Comparison of ENCODE assay signal across 18 cellular contexts in genomic region chr12:124597041-124597440, GRCh38. TPM values are rescaled to one million over a fixed set of nuclear protein-coding genes. Genes with fewer than 3 reads are reported as not detected.
DNase-seq lines count a peak whose midpoint lies in the region; TF ChIP-seq lines count a peak whose summit lies in the region.
"Had no signal": no experiment of that assay in that cellular context is flagged by ENCODE, and none has a peak within 500 bp of the region (broad histone marks: within the 10 kb centered on the region; RNA-seq: fewer than 3 reads in every experiment).

No MANE protein-coding gene starts in this region.

- H3K4me1 ChIP-seq in Karpas-422 (ENCODE audit: low read length) (peaks cover 24% of the 10 kb centered on the region), liver (ENCODE audit: control insufficient read depth in 4 of 4, insufficient read depth in 4 of 4, low read length in 3 of 4) (no peaks in the 10 kb centered on the region), PC-9 (replicated peaks; ENCODE audit: insufficient read depth) (peaks cover 27% of the 10 kb centered on the region)
- H3K4me1 ChIP-seq: BE2C had no signal

- no peaks in the 10 kb centered on the region for H4K20me1 ChIP-seq in Karpas-422 (ENCODE audit: insufficient read depth, low read depth, low read length)
- H4K20me1 ChIP-seq in PC-9 (ENCODE audit: insufficient read depth), result no peaks in the 10 kb centered on the region
- H4K20me1 ChIP-seq: BLaER1 had no signal

- POLR2A ChIA-PET in PC-9 (lab: Charles Lee; ENCODE audit: unreplicated experiment), result no interaction called here

- H3K9ac ChIP-seq in Karpas-422 (ENCODE audit: low read length) (no peak overlapping the region), liver (ENCODE audit: low read depth in 1 of 2, low read length in 2 of 2) (no peak overlapping the region)
- H3K9ac ChIP-seq: BLaER1 had no signal

- H3K9me2 ChIP-seq in Karpas-422 (replicated peaks; ENCODE audit: insufficient read depth, low read length) (no peaks in the 10 kb centered on the region), PC-9 (ENCODE audit: insufficient read depth) (no peaks in the 10 kb centered on the region)

- 44% methylated on average over 2 of the region's 2 CpGs for WGBS in liver

- no peak for TF ChIP-seq RAD21 in liver (IDR thresholded peaks at IDR 0.05)

- TF ChIP-seq CTCF in VCaP (conservative IDR thresholded peaks at IDR 0.05), result no peak
- no peak for TF ChIP-seq CTCF in liver (IDR thresholded peaks at IDR 0.05; ENCODE audit: low read depth, low read length, missing input control)
- TF ChIP-seq CTCF in PC-9 (conservative IDR thresholded peaks at IDR 0.05), result no peak

- DNase-seq in Karpas-422 (no peak), PC-9 (no peak), H7 (no peak), NCI-H1417 (lab: John Stamatoyannopoulos, UW) (no peak), NCI-H1048 (lab: John Stamatoyannopoulos, UW) (no peak)
- DNase-seq: 8988T; ACHN; BE2C; C1 segment of cervical spinal cord; Calu3; CD4-positive, alpha-beta T cell; CD8-positive, alpha-beta T cell; DMS79 treated with DMSO at 0.1 percent for 48 hours; GF-D8 had no signal

- H3K9me3 ChIP-seq in Karpas-422 (ENCODE audit: low read length), result no peaks in the 10 kb centered on the region
- H3K9me3 ChIP-seq in liver (ENCODE audit: control insufficient read depth in 4 of 4, low read length in 3 of 4), result no peaks in the 10 kb centered on the region
- H3K9me3 ChIP-seq in PC-9 (ENCODE audit: insufficient read depth, low read depth), result no peaks in the 10 kb centered on the region
- H3K9me3 ChIP-seq: BE2C, Caco-2 had no signal

- no peak overlapping the region for H3K4me3 ChIP-seq in Karpas-422 (ENCODE audit: low read length)
- H3K4me3 ChIP-seq in liver (ENCODE audit: low read depth in 1 of 3, low read length in 3 of 3), result no peak overlapping the region
- H3K4me3 ChIP-seq in PC-9, result no peak overlapping the region
- no peak overlapping the region for H3K4me3 ChIP-seq in H7 (ENCODE audit: insufficient read depth, low read depth, low read length)
- H3K4me3 ChIP-seq: BLaER1 had no signal

- H3K4me2 ChIP-seq in Karpas-422 (ENCODE audit: low read depth, low read length, poor library complexity, severe bottlenecking), result peak overlapping the region; percentile 52
- no peak overlapping the region for H3K4me2 ChIP-seq in PC-9
- H3K4me2 ChIP-seq: BLaER1 had no signal

- H3K79me2 ChIP-seq in Karpas-422 (ENCODE audit: low read length) (no peaks in the 10 kb centered on the region), PC-9 (ENCODE audit: low read depth) (no peaks in the 10 kb centered on the region)

- H3K27me3 ChIP-seq in Karpas-422 (ENCODE audit: low read length), result no peaks in the 10 kb centered on the region
- no peaks in the 10 kb centered on the region for H3K27me3 ChIP-seq in liver (ENCODE audit: control insufficient read depth in 4 of 4, insufficient read depth in 4 of 4, low read length in 3 of 4)
- H3K27me3 ChIP-seq in PC-9 (ENCODE audit: insufficient read depth, low read depth), result no peaks in the 10 kb centered on the region
- no peaks in the 10 kb centered on the region for H3K27me3 ChIP-seq in H7 (ENCODE audit: control insufficient read depth, insufficient read depth, low read length)
- H3K27me3 ChIP-seq: BE2C had no signal

- H3F3A ChIP-seq in PC-9 (ENCODE audit: insufficient read depth, low read depth), result peaks cover 16% of the 10 kb centered on the region; the same call in 1 of the 2 replicates

- intact Hi-C loops in PC-9 (cut with micrococcal nuclease; ENCODE audit: unreplicated experiment), result no loop called here

- H3K27ac ChIP-seq in Karpas-422 (ENCODE audit: low read length), result no peak overlapping the region
- H3K27ac ChIP-seq in VCaP, result peak overlapping the region; percentile 59; the same call in 1 of the 2 replicates
- no peak overlapping the region for H3K27ac ChIP-seq in liver (ENCODE audit: low read depth in 1 of 2, low read length in 2 of 2)
- H3K27ac ChIP-seq in PC-9, result no peak overlapping the region
- H3K27ac ChIP-seq: BLaER1 had no signal

- CTCF ChIA-PET in PC-9 (lab: Charles Lee), result no interaction called here

- H3K36me3 ChIP-seq in Karpas-422 (ENCODE audit: insufficient read depth, low read length), result no peaks in the 10 kb centered on the region
- H3K36me3 ChIP-seq in liver (ENCODE audit: control insufficient read depth in 4 of 4, insufficient read depth in 3 of 4, low read depth in 1 of 4, low read length in 3 of 4), result no peaks in the 10 kb centered on the region
- H3K36me3 ChIP-seq in PC-9 (ENCODE audit: low read depth), result no peaks in the 10 kb centered on the region
- no peaks in the 10 kb centered on the region for H3K36me3 ChIP-seq in H7 (replicated peaks; ENCODE audit: control insufficient read depth, insufficient read depth, low read length)
- H3K36me3 ChIP-seq: BE2C, BLaER1 had no signal

- H2AFZ ChIP-seq in Karpas-422 (ENCODE audit: low read length) (no peak overlapping the region), PC-9 (no peak overlapping the region)

- BruUV-seq in PC-9 (replicated peaks; lab: Mats Ljungman, UMichigan), result no TSS peak

TF ChIP-seq in liver, 16 proteins besides CTCF, POLR2A, EP300 and RAD21:
- peak; percentile 67 for TF ChIP-seq HNF4A (conservative IDR thresholded peaks at IDR 0.05)
- TF ChIP-seq ATF3 (IDR thresholded peaks at IDR 0.05), result no peak

RNA-seq across cellular contexts. Expression of gene NCOR2, which starts 29.6 kb away (rescaled TPM):
- 36.8 and 75.4 TPM in 2 replicates for total RNA-seq in Karpas-422 (2014; rRNA removed; shearing (Covaris generic); ENCODE audit: low replicate concordance)
- total RNA-seq in liver (10 to 100 TPM; 16.8 to 31.6 TPM), PC-9 (2021) (319 and 368 TPM in 2 replicates)
- polyA plus RNA-seq in liver, result 10 to 100 TPM in 1 of 2 donors, 1 to 10 TPM in 1; 7.9 to 19.5 TPM
- 25.1 and 27.2 TPM in 2 replicates for total RNA-seq in H7 (2014; rRNA removed; shearing (Covaris generic))
